Comparison of ENCODE assay signal across 29 cellular contexts in genomic region chr2:165083326-165083725, GRCh38.
"Had no signal": no experiment of that assay in that cellular context is flagged by ENCODE, and none has a peak within 500 bp of the region (broad histone marks: within the 10 kb centered on the region; RNA-seq: fewer than 3 reads in every experiment).

No MANE protein-coding gene starts in this region.

- FAIRE-seq: urothelium cell line had no signal

- H3K4me1 ChIP-seq: stomach, suprapubic skin, testis, thyroid gland, tibial artery, tibial nerve, transverse colon, upper lobe of left lung, upper lobe of right lung, uterus, vagina had no signal

- H3K36me3 ChIP-seq: stomach, suprapubic skin, thoracic aorta, thyroid gland, tibial artery, tibial nerve, transverse colon, upper lobe of left lung, upper lobe of right lung, uterus, vagina had no signal

- H3K4me1 Mint-ChIP-seq: stimulated activated effector memory CD8-positive, alpha-beta T cell treated with anti-CD3 and anti-CD28 coated beads, Interleukin-12 subunit alpha, Interleukin-12 subunit beta, amount 100 ng/mL, for 72 hours; stimulated activated memory B cell treated with anti-CD40 and anti-IgM and Interleukin-4, amounts not matched to agents 10 μg/mL and 1 μg/mL and 100 μg/mL, for 72 hours; stimulated activated naive B cell treated with anti-CD40 and anti-IgM and Interleukin-4, amounts not matched to agents 10 μg/mL and 1 μg/mL and 100 μg/mL, for 72 hours; stimulated activated naive CD8-positive, alpha-beta T cell treated with anti-CD3 and anti-CD28 coated beads, Interleukin-15, amount 100 ng/mL, for 72 hours had no signal

- DNase-seq: stimulated activated CD4-positive, alpha-beta T cell treated with anti-CD3 and anti-CD28 coated beads, Interleukin-2, amount 100 ng/mL, for 48 hours; stimulated activated CD4-positive, alpha-beta T cell treated with anti-CD3 and anti-CD28 coated beads, Interleukin-4, amount 100 ng/mL, for 1 hour; stimulated activated CD4-positive, alpha-beta T cell treated with anti-CD3 and anti-CD28 coated beads, Interleukin-4, amount 100 ng/mL, for 24 hours; stimulated activated CD4-positive, alpha-beta T cell treated with anti-CD3 and anti-CD28 coated beads, Interleukin-4, amount 100 ng/mL, for 4 hours; stimulated activated CD8-positive, alpha-beta memory T cell treated with anti-CD3 and anti-CD28 coated beads, Interleukin-4, amount 100 ng/mL, for 48 hours; stimulated activated naive B cell treated with anti-CD40 and anti-IgM and Interleukin-4, amounts not matched to agents 10 μg/mL and 1 μg/mL and 100 μg/mL, for 72 hours; stimulated activated naive CD4-positive, alpha-beta T cell; stimulated activated naive CD4-positive, alpha-beta T cell treated with Interleukin-2 at 50 U/mL for 16 hours; stimulated activated naive CD8-positive, alpha-beta T cell treated with anti-CD3 and anti-CD28 coated beads, Interleukin-15, amount 100 ng/mL, for 72 hours; stimulated activated naive CD8-positive, alpha-beta T cell treated with anti-CD3 and anti-CD28 coated beads, Interleukin-15, Interleukin-2, amounts not matched to agents 100 U/mL and 50 U/mL, for 24 hours; stomach; substantia nigra; testis; thyroid gland; tibial artery; transverse colon; trophoblast cell; upper lobe of left lung; upper lobe of right lung; uterus had no signal

- H3K27ac Mint-ChIP-seq: stimulated activated effector memory CD8-positive, alpha-beta T cell treated with anti-CD3 and anti-CD28 coated beads, Interleukin-12 subunit alpha, Interleukin-12 subunit beta, amount 100 ng/mL, for 72 hours; stimulated activated memory B cell treated with anti-CD40 and anti-IgM and Interleukin-4, amounts not matched to agents 10 μg/mL and 1 μg/mL and 100 μg/mL, for 72 hours; stimulated activated naive B cell treated with anti-CD40 and anti-IgM and Interleukin-4, amounts not matched to agents 10 μg/mL and 1 μg/mL and 100 μg/mL, for 72 hours; stimulated activated naive CD8-positive, alpha-beta T cell treated with anti-CD3 and anti-CD28 coated beads, Interleukin-15, amount 100 ng/mL, for 72 hours; stimulated activated naive CD8-positive, alpha-beta T cell treated with anti-CD3 and anti-CD28 coated beads, Interleukin-15, Interleukin-2, amounts not matched to agents 100 ng/mL and 50 ng/mL, for 24 hours; type B pancreatic cell had no signal

- H3K4me3 Mint-ChIP-seq: stimulated activated effector memory CD8-positive, alpha-beta T cell treated with anti-CD3 and anti-CD28 coated beads, Interleukin-12 subunit alpha, Interleukin-12 subunit beta, amount 100 ng/mL, for 72 hours; stimulated activated memory B cell treated with anti-CD40 and anti-IgM and Interleukin-4, amounts not matched to agents 10 μg/mL and 1 μg/mL and 100 μg/mL, for 72 hours; stimulated activated naive B cell treated with anti-CD40 and anti-IgM and Interleukin-4, amounts not matched to agents 10 μg/mL and 1 μg/mL and 100 μg/mL, for 72 hours; stimulated activated naive CD8-positive, alpha-beta T cell treated with anti-CD3 and anti-CD28 coated beads, Interleukin-15, amount 100 ng/mL, for 72 hours; stimulated activated naive CD8-positive, alpha-beta T cell treated with anti-CD3 and anti-CD28 coated beads, Interleukin-15, Interleukin-2, amounts not matched to agents 100 ng/mL and 50 ng/mL, for 24 hours; type B pancreatic cell had no signal

- H3K9me3 Mint-ChIP-seq: type B pancreatic cell had no signal

- ATAC-seq: stimulated activated effector memory CD8-positive, alpha-beta T cell treated with anti-CD3 and anti-CD28 coated beads, Interleukin-12 subunit alpha, Interleukin-12 subunit beta, amount 100 ng/mL, for 72 hours; stimulated activated memory B cell treated with anti-CD40 and anti-IgM and Interleukin-4, amounts not matched to agents 10 μg/mL and 1 μg/mL and 100 μg/mL, for 72 hours; stimulated activated naive B cell treated with anti-CD40 and anti-IgM and Interleukin-4, amounts not matched to agents 10 μg/mL and 1 μg/mL and 100 μg/mL, for 72 hours; stimulated activated naive CD8-positive, alpha-beta T cell treated with anti-CD3 and anti-CD28 coated beads, Interleukin-15, amount 100 ng/mL, for 72 hours; stimulated activated naive CD8-positive, alpha-beta T cell treated with anti-CD3 and anti-CD28 coated beads, Interleukin-15, Interleukin-2, amounts not matched to agents 100 U/mL and 50 U/mL, for 24 hours; upper lobe of right lung had no signal

- H3K9me3 ChIP-seq: testis, thoracic aorta, thyroid gland, transverse colon, upper lobe of right lung, uterus, vagina had no signal

- H3K36me3 Mint-ChIP-seq: stimulated activated effector memory CD8-positive, alpha-beta T cell treated with anti-CD3 and anti-CD28 coated beads, Interleukin-12 subunit alpha, Interleukin-12 subunit beta, amount 100 ng/mL, for 72 hours; stimulated activated memory B cell treated with anti-CD40 and anti-IgM and Interleukin-4, amounts not matched to agents 10 μg/mL and 1 μg/mL and 100 μg/mL, for 72 hours; type B pancreatic cell had no signal

- H3K27ac ChIP-seq: stomach, suprapubic skin, testis, thoracic aorta, thyroid gland, tibial artery, tibial nerve, transverse colon, upper lobe of left lung, upper lobe of right lung, uterus, vagina had no signal

- H3K27me3 ChIP-seq: stomach, suprapubic skin, testis, thyroid gland, tibial artery, tibial nerve, transverse colon, upper lobe of left lung, upper lobe of right lung, uterus, vagina had no signal

- H3K27me3 Mint-ChIP-seq: stimulated activated memory B cell treated with anti-CD40 and anti-IgM and Interleukin-4, amounts not matched to agents 10 μg/mL and 1 μg/mL and 100 μg/mL, for 72 hours; stimulated activated naive B cell treated with anti-CD40 and anti-IgM and Interleukin-4, amounts not matched to agents 10 μg/mL and 1 μg/mL and 100 μg/mL, for 72 hours; stimulated activated naive CD8-positive, alpha-beta T cell treated with anti-CD3 and anti-CD28 coated beads, Interleukin-15, amount 100 ng/mL, for 72 hours; stimulated activated naive CD8-positive, alpha-beta T cell treated with anti-CD3 and anti-CD28 coated beads, Interleukin-15, Interleukin-2, amounts not matched to agents 100 ng/mL and 50 ng/mL, for 24 hours; type B pancreatic cell had no signal

- H3K4me3 ChIP-seq: stomach, suprapubic skin, testis, thoracic aorta, thyroid gland, tibial artery, tibial nerve, transverse colon, upper lobe of left lung, upper lobe of right lung, uterus, vagina had no signal
